In genomic region chr15:51229907-51230328, GRCh38 we compare ENCODE assay signal across 8 cellular contexts.
A peak's percentile ranks its signal among the peaks of the same experiment; 100 is the strongest.
DNase-seq lines count a peak whose midpoint lies in the region; ATAC-seq and TF ChIP-seq lines count a peak whose summit lies in the region.

No MANE protein-coding gene starts in this region.

- ATAC-seq in HG03045 (IDR thresholded peaks at IDR 0.05; ENCODE audit: unreplicated experiment) (no peak), HG03457 (IDR thresholded peaks at IDR 0.05; ENCODE audit: unreplicated experiment) (no peak), HG03095 (IDR thresholded peaks at IDR 0.05; ENCODE audit: unreplicated experiment) (no peak)

- no peak for TF ChIP-seq POLR2A in erythroblast (IDR thresholded peaks at IDR 0.05; ENCODE audit: low read length)

- 0 out of 3 replicates have a peak, but pooled peaks have one; percentile 23 for TF ChIP-seq CTCF in GM12872 (IDR thresholded peaks at IDR 0.05; ENCODE audit: insufficient read depth, low read depth, low read length)
- peak; percentile 53 for TF ChIP-seq CTCF in progenitor cell of endocrine pancreas (IDR thresholded peaks at IDR 0.05; ENCODE audit: unreplicated experiment)

- no peaks in the 10 kb centered on the region for H3K4me1 Mint-ChIP-seq in progenitor cell of endocrine pancreas (ENCODE audit: low read depth)

- H3K27me3 Mint-ChIP-seq in progenitor cell of endocrine pancreas: peaks cover 6% of the 10 kb centered on the region

- H3K4me3 Mint-ChIP-seq in progenitor cell of endocrine pancreas (ENCODE audit: low read depth): no peak overlapping the region

- no peaks in the 10 kb centered on the region for H3K9me3 Mint-ChIP-seq in progenitor cell of endocrine pancreas (ENCODE audit: low read depth)

- H3K27ac Mint-ChIP-seq in progenitor cell of endocrine pancreas: no peak overlapping the region

- H3K36me3 Mint-ChIP-seq in progenitor cell of endocrine pancreas (ENCODE audit: insufficient read depth): no peaks in the 10 kb centered on the region

- DNase-seq in NCI-H748 (lab: John Stamatoyannopoulos, UW; ENCODE audit: unreplicated experiment) (peak; percentile 48), erythroblast (lab: John Stamatoyannopoulos, UW) (peak; percentile 29 to 33), progenitor cell of endocrine pancreas (ENCODE audit: low spot score, unreplicated experiment) (no peak), SW 1271 (lab: John Stamatoyannopoulos, UW) (no peak)

Comparison
In these comparisons a context has a peak if more than half of its experiments do, and no peak if none do; other contexts are left out.
1. DNase-seq: peak in NCI-H748 (single experiment) and erythroblast (2 of 2); none in progenitor cell of endocrine pancreas (single experiment) and SW 1271 (0 of 2).